In genomic region chr19:50537769-50538230, GRCh38 we compare ENCODE assay signal across 1 cellular context.
TF ChIP-seq lines count a peak whose summit lies in the region.

No MANE protein-coding gene starts in this region.

TF ChIP-seq in K562, 482 proteins besides CTCF, POLR2A, EP300 and RAD21 (continued from another document and continues in another):
- TF ChIP-seq RREB1 (CRISPR knock-in tag; IDR thresholded peaks at IDR 0.05) (no peak), ZNF449 (CRISPR knock-in tag; IDR thresholded peaks at IDR 0.05) (no peak), HOXB6 (CRISPR knock-in tag; IDR thresholded peaks at IDR 0.05; ENCODE audit: borderline replicate concordance) (no peak), POU5F1 (IDR thresholded peaks at IDR 0.05; ENCODE audit: borderline replicate concordance, low read depth, low read length, partially characterized antibody) (no peak), MTA2 (IDR thresholded peaks at IDR 0.05; ENCODE audit: low read depth) (peak; percentile 61), KAT7 (CRISPR knock-in tag; IDR thresholded peaks at IDR 0.05; ENCODE audit: borderline replicate concordance) (no peak), NONO (IDR thresholded peaks at IDR 0.05; ENCODE audit: low read depth in 2 of 2, low read length in 1 of 2) (no peak), TOE1 (IDR thresholded peaks at IDR 0.05; ENCODE audit: borderline replicate concordance) (peak; percentile 44; the same call in 1 of the 2 replicates), TOE1 (CRISPR knock-in tag; IDR thresholded peaks at IDR 0.05; ENCODE audit: borderline replicate concordance, low read depth) (no peak), ZNF444 (CRISPR knock-in tag; IDR thresholded peaks at IDR 0.05) (no peak), ZNF224 (CRISPR knock-in tag; IDR thresholded peaks at IDR 0.05) (no peak), PHB (CRISPR knock-in tag; IDR thresholded peaks at IDR 0.05) (no peak), NCOA1 (IDR thresholded peaks at IDR 0.05; ENCODE audit: low read depth) (no peak), MCM3 (IDR thresholded peaks at IDR 0.05) (no peak), TAF1 (IDR thresholded peaks at IDR 0.05; ENCODE audit: control insufficient read depth, extremely low read depth, insufficient read depth, low read length, severe bottlenecking) (no peak), ZNF644 (tag; IDR thresholded peaks at IDR 0.05; ENCODE audit: low read depth) (0 out of 2 replicates have a peak, but pooled peaks have one; percentile 65), ZNF174 (CRISPR knock-in tag; IDR thresholded peaks at IDR 0.05) (no peak), ESRRA (IDR thresholded peaks at IDR 0.05; ENCODE audit: borderline replicate concordance, low read depth) (peak; percentile 39; the same call in 1 of the 2 replicates), FOXJ3 (CRISPR knock-in tag; IDR thresholded peaks at IDR 0.05) (no peak), EHMT2 (IDR thresholded peaks at IDR 0.05) (no peak), SMAD1 (IDR thresholded peaks at IDR 0.05; ENCODE audit: low read depth, low read length, partially characterized antibody) (no peak), SMC3 (conservative IDR thresholded peaks at IDR 0.05; ENCODE audit: insufficient read depth, low read depth, low read length) (peak; percentile 91), MCM2 (IDR thresholded peaks at IDR 0.05; ENCODE audit: low read depth) (no peak), BRF1 (IDR thresholded peaks at IDR 0.05; ENCODE audit: borderline replicate concordance, extremely low read depth, insufficient read length) (no peak), SNAPC5 (CRISPR knock-in tag; IDR thresholded peaks at IDR 0.05) (no peak), SRSF7 (optimal IDR thresholded peaks at IDR 0.05; ENCODE audit: low read depth, low read length) (no peak), NEUROD1 (IDR thresholded peaks at IDR 0.05; ENCODE audit: borderline replicate concordance, low read depth, low read length, partially characterized antibody) (no peak), FOXA1 (IDR thresholded peaks at IDR 0.05; ENCODE audit: borderline replicate concordance) (no peak), TBL1XR1 (IDR thresholded peaks at IDR 0.05; ENCODE audit: low read length in 2 of 2) (0 out of 4 replicates have a peak, but pooled peaks of 1 of the 2 experiments have one; percentile 10), DNMT1 (IDR thresholded peaks at IDR 0.05) (no peak), FOXK1 (CRISPR knock-in tag; IDR thresholded peaks at IDR 0.05; ENCODE audit: borderline replicate concordance) (no peak), RCOR1 (IDR thresholded peaks at IDR 0.05; ENCODE audit: borderline replicate concordance in 1 of 2, low read depth in 2 of 2, low read length in 2 of 2) (peak in 1 of 2 experiments; percentile 72; a peak in 2 of 4 replicates), HINFP (tag; conservative IDR thresholded peaks at IDR 0.05; ENCODE audit: low read depth) (no peak; the same call in 1 of the 2 replicates), SREBF2 (CRISPR knock-in tag; IDR thresholded peaks at IDR 0.05) (no peak), ZNF133 (CRISPR knock-in tag; IDR thresholded peaks at IDR 0.05) (no peak), FOSL1 (tag; conservative IDR thresholded peaks at IDR 0.05) (0 out of 2 replicates have a peak, but pooled peaks have one; percentile 13), GTF2E2 (tag; IDR thresholded peaks at IDR 0.05) (no peak), ZNF354B (CRISPR knock-in tag; IDR thresholded peaks at IDR 0.05) (no peak; the same call in 1 of the 2 replicates), TEAD4 (IDR thresholded peaks at IDR 0.05; ENCODE audit: low read length) (no peak), TEAD4 (CRISPR knock-in tag; IDR thresholded peaks at IDR 0.05; ENCODE audit: borderline replicate concordance) (no peak), ZNF316 (IDR thresholded peaks at IDR 0.05) (no peak), NFYB (IDR thresholded peaks at IDR 0.05; ENCODE audit: extremely low read depth, insufficient read length) (no peak), CBFA2T2 (conservative IDR thresholded peaks at IDR 0.05) (no peak), CREB3L1 (IDR thresholded peaks at IDR 0.05; ENCODE audit: borderline replicate concordance, low read depth) (no peak), CREB3 (tag; conservative IDR thresholded peaks at IDR 0.05; ENCODE audit: low read depth) (no peak), SMAD3 (CRISPR knock-in tag; conservative IDR thresholded peaks at IDR 0.05) (peak; percentile 86; the same call in 1 of the 2 replicates), SNIP1 (IDR thresholded peaks at IDR 0.05; ENCODE audit: low read depth) (no peak), ELK1 (CRISPR knock-in tag; IDR thresholded peaks at IDR 0.05) (no peak), STAT6 (CRISPR knock-in tag; IDR thresholded peaks at IDR 0.05) (no peak), RB1 (IDR thresholded peaks at IDR 0.05; ENCODE audit: low read depth) (peak; percentile 69), SOX6 (IDR thresholded peaks at IDR 0.05) (no peak), BACH1 (tag; IDR thresholded peaks at IDR 0.05) (no peak), IFI16 (CRISPR knock-in tag; IDR thresholded peaks at IDR 0.05) (no peak)
